1 cellular context compared by ENCODE assay signal in the genomic region with DNA sequence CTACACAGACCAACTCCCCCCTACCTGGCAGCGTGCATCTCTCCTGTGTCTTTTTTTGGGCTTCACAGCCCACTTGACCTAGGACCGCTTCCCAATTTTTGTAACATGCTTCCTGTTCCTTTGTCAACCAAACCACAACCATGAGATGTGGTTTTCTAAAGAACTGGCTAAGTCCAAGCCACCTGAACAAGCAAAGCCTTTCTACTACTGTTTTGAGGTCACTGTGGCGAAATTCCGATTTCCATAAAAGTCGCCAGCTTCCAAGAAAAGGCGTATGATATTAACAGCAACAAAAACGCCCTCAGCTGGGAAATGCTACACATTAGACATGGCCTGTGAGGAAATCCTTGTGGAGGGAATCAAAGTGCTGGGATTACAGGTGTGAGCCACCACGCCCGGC.
TF ChIP-seq lines count a peak whose summit lies in the region.

No MANE protein-coding gene starts in this region.

TF ChIP-seq in WTC11, 78 proteins besides CTCF, POLR2A, EP300 and RAD21 (continued from another document):
- TF ChIP-seq, protein P1, sequence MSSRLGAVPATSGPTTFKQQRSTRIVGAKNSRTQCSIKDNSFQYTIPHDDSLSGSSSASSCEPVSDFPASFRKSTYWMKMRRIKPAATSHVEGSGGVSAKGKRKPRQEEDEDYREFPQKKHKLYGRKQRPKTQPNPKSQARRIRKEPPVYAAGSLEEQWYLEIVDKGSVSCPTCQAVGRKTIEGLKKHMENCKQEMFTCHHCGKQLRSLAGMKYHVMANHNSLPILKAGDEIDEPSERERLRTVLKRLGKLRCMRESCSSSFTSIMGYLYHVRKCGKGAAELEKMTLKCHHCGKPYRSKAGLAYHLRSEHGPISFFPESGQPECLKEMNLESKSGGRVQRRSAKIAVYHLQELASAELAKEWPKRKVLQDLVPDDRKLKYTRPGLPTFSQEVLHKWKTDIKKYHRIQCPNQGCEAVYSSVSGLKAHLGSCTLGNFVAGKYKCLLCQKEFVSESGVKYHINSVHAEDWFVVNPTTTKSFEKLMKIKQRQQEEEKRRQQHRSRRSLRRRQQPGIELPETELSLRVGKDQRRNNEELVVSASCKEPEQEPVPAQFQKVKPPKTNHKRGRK (CRISPR knock-in tag; IDR thresholded peaks at IDR 0.05; ENCODE audit: borderline replicate concordance) = no peak
- TF ChIP-seq GTF2I (CRISPR knock-in tag; conservative IDR thresholded peaks at IDR 0.05) (no peak), JAZF1 (CRISPR knock-in tag; IDR thresholded peaks at IDR 0.05) (no peak)
